Comparison of ENCODE assay signal across 10 cellular contexts in genomic region chr2:47057732-47058012, GRCh38.
DNase-seq lines count a peak whose midpoint lies in the region; ATAC-seq and TF ChIP-seq lines count a peak whose summit lies in the region.
"Had no signal": no experiment of that assay in that cellular context is flagged by ENCODE, and none has a peak within 500 bp of the region (broad histone marks: within the 10 kb centered on the region; RNA-seq: fewer than 3 reads in every experiment).

No MANE protein-coding gene starts in this region.

- H3K4me3 Mint-ChIP-seq in chondrocyte (ENCODE audit: unreplicated experiment): no peak overlapping the region
- H3K4me3 Mint-ChIP-seq in nephron: peak overlapping the region in 2 of 3 experiments; percentile 38 to 40

- H3K27ac ChIP-seq in left ventricle myocardium inferior (replicated peaks): peak overlapping the region; percentile 90
- H3K27ac ChIP-seq in effector memory CD4-positive, alpha-beta T cell (ENCODE audit: insufficient read depth, low read length, poor library complexity, severe bottlenecking): no peak overlapping the region

- no peak for ATAC-seq in left cardiac atrium

- TF ChIP-seq CTCF in left ventricle myocardium inferior (IDR thresholded peaks at IDR 0.05; ENCODE audit: borderline replicate concordance) (no peak), chondrocyte (IDR thresholded peaks at IDR 0.05) (no peak), nephron (IDR thresholded peaks at IDR 0.05; ENCODE audit: unreplicated experiment in 3 of 3) (no peak)

- peaks cover 77% of the 10 kb centered on the region for H3K4me1 ChIP-seq in left ventricle myocardium inferior
- H3K4me1 ChIP-seq in effector memory CD4-positive, alpha-beta T cell (ENCODE audit: control insufficient read depth, insufficient read depth, low read length, poor library complexity, severe bottlenecking): no peaks in the 10 kb centered on the region

- peaks cover 51% of the 10 kb centered on the region for H3K4me1 Mint-ChIP-seq in chondrocyte (ENCODE audit: low read depth)
- peaks cover 63% of the 10 kb centered on the region for H3K4me1 Mint-ChIP-seq in nephron

- H3K9me3 ChIP-seq in left ventricle myocardium inferior (replicated peaks): no peaks in the 10 kb centered on the region
- no peaks in the 10 kb centered on the region for H3K9me3 ChIP-seq in effector memory CD4-positive, alpha-beta T cell (ENCODE audit: control insufficient read depth, low read length)

- no peaks in the 10 kb centered on the region for H3K27me3 ChIP-seq in left ventricle myocardium inferior (ENCODE audit: low read depth)
- H3K27me3 ChIP-seq in effector memory CD4-positive, alpha-beta T cell (replicated peaks; ENCODE audit: control insufficient read depth, insufficient read depth, low read length, poor library complexity, severe bottlenecking): no peaks in the 10 kb centered on the region

- peaks cover 14% of the 10 kb centered on the region for H3K36me3 ChIP-seq in left ventricle myocardium inferior
- peaks cover 32% of the 10 kb centered on the region for H3K36me3 ChIP-seq in effector memory CD4-positive, alpha-beta T cell (ENCODE audit: control insufficient read depth, insufficient read depth, low read length)

- peak overlapping the region; percentile 88 for H3K27ac Mint-ChIP-seq in chondrocyte (ENCODE audit: unreplicated experiment)
- peak overlapping the region; percentile 94 to 97 (median 96) for H3K27ac Mint-ChIP-seq in nephron

- H3K9me3 Mint-ChIP-seq in chondrocyte (ENCODE audit: low read depth) (no peaks in the 10 kb centered on the region), nephron (no peaks in the 10 kb centered on the region)

- peaks cover 7% of the 10 kb centered on the region for H3K36me3 Mint-ChIP-seq in chondrocyte (ENCODE audit: low read depth)
- peaks cover 4% of the 10 kb centered on the region for H3K36me3 Mint-ChIP-seq in nephron (ENCODE audit: low read depth)

- H3K4me3 ChIP-seq in left ventricle myocardium inferior: no peak overlapping the region
- no peak overlapping the region for H3K4me3 ChIP-seq in effector memory CD4-positive, alpha-beta T cell (ENCODE audit: insufficient read depth, low read depth, low read length, poor library complexity, severe bottlenecking)

- H3K27me3 Mint-ChIP-seq in chondrocyte (ENCODE audit: low read depth) (no peaks in the 10 kb centered on the region), nephron (ENCODE audit: low read depth) (no peaks in the 10 kb centered on the region)

- DNase-seq in left ventricle myocardium inferior (no peak), left cardiac atrium (no peak), chondrocyte (ENCODE audit: low spot score) (no peak), SHP77 treated with DMSO at 0.1 percent for 48 hours (lab: John Stamatoyannopoulos, UW) (no peak), NK-92 (lab: John Stamatoyannopoulos, UW; ENCODE audit: unreplicated experiment) (no peak), NCI-H1048 (lab: John Stamatoyannopoulos, UW) (no peak)
- no peak for DNase-seq in effector memory CD4-positive, alpha-beta T cell
- DNase-seq: activated CD8-positive, alpha-beta memory T cell treated with anti-CD3 and anti-CD28 coated beads for 24 hours; kidney glomerular epithelial cell had no signal

- intact Hi-C loops in left ventricle myocardium inferior (cut with micrococcal nuclease): no loop called here
- intact Hi-C loops in left cardiac atrium (cut with DNase I): no loop called here
